1 cellular context compared by ENCODE assay signal in genomic region chrX:13690836-13691235, GRCh38.
TF ChIP-seq lines count a peak whose summit lies in the region.

No MANE protein-coding gene starts in this region.

TF ChIP-seq in HEK293, 187 proteins besides CTCF, POLR2A, EP300 and RAD21 (continued from another document):
- TF ChIP-seq, protein P1, sequence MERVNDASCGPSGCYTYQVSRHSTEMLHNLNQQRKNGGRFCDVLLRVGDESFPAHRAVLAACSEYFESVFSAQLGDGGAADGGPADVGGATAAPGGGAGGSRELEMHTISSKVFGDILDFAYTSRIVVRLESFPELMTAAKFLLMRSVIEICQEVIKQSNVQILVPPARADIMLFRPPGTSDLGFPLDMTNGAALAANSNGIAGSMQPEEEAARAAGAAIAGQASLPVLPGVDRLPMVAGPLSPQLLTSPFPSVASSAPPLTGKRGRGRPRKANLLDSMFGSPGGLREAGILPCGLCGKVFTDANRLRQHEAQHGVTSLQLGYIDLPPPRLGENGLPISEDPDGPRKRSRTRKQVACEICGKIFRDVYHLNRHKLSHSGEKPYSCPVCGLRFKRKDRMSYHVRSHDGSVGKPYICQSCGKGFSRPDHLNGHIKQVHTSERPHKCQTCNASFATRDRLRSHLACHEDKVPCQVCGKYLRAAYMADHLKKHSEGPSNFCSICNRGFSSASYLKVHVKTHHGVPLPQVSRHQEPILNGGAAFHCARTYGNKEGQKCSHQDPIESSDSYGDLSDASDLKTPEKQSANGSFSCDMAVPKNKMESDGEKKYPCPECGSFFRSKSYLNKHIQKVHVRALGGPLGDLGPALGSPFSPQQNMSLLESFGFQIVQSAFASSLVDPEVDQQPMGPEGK (tag by site-specific recombination; IDR thresholded peaks at IDR 0.05) = 0 out of 2 replicates have a peak, but pooled peaks have one; percentile 18
- TF ChIP-seq ZNF530 (tag by site-specific recombination; IDR thresholded peaks at IDR 0.05; ENCODE audit: low read depth) (no peak), ZNF501 (tag by site-specific recombination; IDR thresholded peaks at IDR 0.05) (no peak)
- TF ChIP-seq, protein P2, sequence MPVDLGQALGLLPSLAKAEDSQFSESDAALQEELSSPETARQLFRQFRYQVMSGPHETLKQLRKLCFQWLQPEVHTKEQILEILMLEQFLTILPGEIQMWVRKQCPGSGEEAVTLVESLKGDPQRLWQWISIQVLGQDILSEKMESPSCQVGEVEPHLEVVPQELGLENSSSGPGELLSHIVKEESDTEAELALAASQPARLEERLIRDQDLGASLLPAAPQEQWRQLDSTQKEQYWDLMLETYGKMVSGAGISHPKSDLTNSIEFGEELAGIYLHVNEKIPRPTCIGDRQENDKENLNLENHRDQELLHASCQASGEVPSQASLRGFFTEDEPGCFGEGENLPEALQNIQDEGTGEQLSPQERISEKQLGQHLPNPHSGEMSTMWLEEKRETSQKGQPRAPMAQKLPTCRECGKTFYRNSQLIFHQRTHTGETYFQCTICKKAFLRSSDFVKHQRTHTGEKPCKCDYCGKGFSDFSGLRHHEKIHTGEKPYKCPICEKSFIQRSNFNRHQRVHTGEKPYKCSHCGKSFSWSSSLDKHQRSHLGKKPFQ (tag by site-specific recombination; IDR thresholded peaks at IDR 0.05) = peak; percentile 78; the same call in 1 of the 2 replicates
